In genomic region chr1:246709845-246710244, GRCh38 we compare ENCODE assay signal across 1 cellular context.
TF ChIP-seq lines count a peak whose summit lies in the region.

No MANE protein-coding gene starts in this region.

TF ChIP-seq in HepG2, 621 proteins besides CTCF, POLR2A, EP300 and RAD21 (continued from another document and continues in another):
- TF ChIP-seq THRA (CRISPR knock-in tag; IDR thresholded peaks at IDR 0.05; ENCODE audit: borderline replicate concordance) (peak; percentile 44; the same call in 1 of the 2 replicates), GABPA (IDR thresholded peaks at IDR 0.05; ENCODE audit: low read depth, low read length) (no peak), GABPA (CRISPR knock-in tag; IDR thresholded peaks at IDR 0.05; ENCODE audit: low read depth) (peak; percentile 51), RARG (CRISPR knock-in tag; IDR thresholded peaks at IDR 0.05; ENCODE audit: low read depth) (no peak), ZFY (CRISPR knock-in tag; IDR thresholded peaks at IDR 0.05) (no peak), HNF4G (IDR thresholded peaks at IDR 0.05; ENCODE audit: borderline replicate concordance, low read depth, low read length) (peak; percentile 51; the same call in 1 of the 2 replicates), HNF4G (CRISPR knock-in tag; IDR thresholded peaks at IDR 0.05; ENCODE audit: borderline replicate concordance, low read depth) (no peak), IKZF4 (CRISPR knock-in tag; IDR thresholded peaks at IDR 0.05; ENCODE audit: borderline replicate concordance, low read depth, not compliant biosample characterization) (no peak), GATAD2A (CRISPR knock-in tag; IDR thresholded peaks at IDR 0.05) (peak; percentile 88), ZNF687 (CRISPR knock-in tag; IDR thresholded peaks at IDR 0.05) (no peak), ARID3A (IDR thresholded peaks at IDR 0.05; ENCODE audit: low read depth, low read length) (peak; percentile 95), TFDP1 (CRISPR knock-in tag; IDR thresholded peaks at IDR 0.05; ENCODE audit: borderline replicate concordance) (no peak), GFI1 (CRISPR knock-in tag; IDR thresholded peaks at IDR 0.05; ENCODE audit: borderline replicate concordance) (peak; percentile 98), SOX5 (CRISPR knock-in tag; IDR thresholded peaks at IDR 0.05; ENCODE audit: borderline replicate concordance) (peak; percentile 70; the same call in 1 of the 2 replicates), FOXA1 (IDR thresholded peaks at IDR 0.05) (peak; percentile 55; the same call in 1 of the 2 replicates), FOXA1 (CRISPR knock-in tag; IDR thresholded peaks at IDR 0.05) (peak; percentile 87), CREB1 (IDR thresholded peaks at IDR 0.05) (no peak), CREB1 (CRISPR knock-in tag; IDR thresholded peaks at IDR 0.05) (peak; percentile 51), ZNF17 (CRISPR knock-in tag; IDR thresholded peaks at IDR 0.05) (no peak), HNRNPK (IDR thresholded peaks at IDR 0.05; ENCODE audit: low read depth, low read length, poor library complexity, severe bottlenecking) (peak; percentile 36), DPF2 (CRISPR knock-in tag; IDR thresholded peaks at IDR 0.05; ENCODE audit: borderline replicate concordance, low read depth) (peak; percentile 65; the same call in 1 of the 2 replicates), ZNF629 (CRISPR knock-in tag; conservative IDR thresholded peaks at IDR 0.05) (no peak), MAFK (conservative IDR thresholded peaks at IDR 0.05 in 1 of 2, IDR thresholded peaks at IDR 0.05 in 1 of 2; ENCODE audit: low read length in 2 of 2) (peak; percentile 48 to 71), ZBTB39 (CRISPR knock-in tag; IDR thresholded peaks at IDR 0.05) (0 out of 2 replicates have a peak, but pooled peaks have one; percentile 7), MAFG (CRISPR knock-in tag; IDR thresholded peaks at IDR 0.05) (peak; percentile 79), MEIS1 (CRISPR knock-in tag; IDR thresholded peaks at IDR 0.05; ENCODE audit: borderline replicate concordance) (peak; percentile 52; the same call in 1 of the 2 replicates), ZNF275 (CRISPR knock-in tag; IDR thresholded peaks at IDR 0.05; ENCODE audit: borderline replicate concordance) (no peak), ZMAT3 (CRISPR knock-in tag; conservative IDR thresholded peaks at IDR 0.05) (peak; percentile 65; the same call in 1 of the 2 replicates), RARA (CRISPR knock-in tag; IDR thresholded peaks at IDR 0.05) (peak; percentile 77), HDAC2 (CRISPR knock-in tag; IDR thresholded peaks at IDR 0.05) (peak; percentile 87), AGO1 (IDR thresholded peaks at IDR 0.05; ENCODE audit: low read depth, low read length, poor library complexity, severe bottlenecking) (no peak), ZNF652 (CRISPR knock-in tag; IDR thresholded peaks at IDR 0.05; ENCODE audit: borderline replicate concordance, low read depth) (0 out of 2 replicates have a peak, but pooled peaks have one; percentile 10), ZNF441 (CRISPR knock-in tag; IDR thresholded peaks at IDR 0.05; ENCODE audit: borderline replicate concordance) (0 out of 2 replicates have a peak, but pooled peaks have one; percentile 43), NR2C2 (CRISPR knock-in tag; IDR thresholded peaks at IDR 0.05; ENCODE audit: borderline replicate concordance) (peak; percentile 46; the same call in 1 of the 2 replicates), MED1 (CRISPR knock-in tag; IDR thresholded peaks at IDR 0.05) (peak; percentile 68), KAT8 (CRISPR knock-in tag; IDR thresholded peaks at IDR 0.05) (0 out of 2 replicates have a peak, but pooled peaks have one; percentile 37), DRAP1 (CRISPR knock-in tag; IDR thresholded peaks at IDR 0.05) (peak; percentile 36; the same call in 1 of the 2 replicates), NFE2L2 (IDR thresholded peaks at IDR 0.05; ENCODE audit: low read length) (peak; percentile 92), CREB3 (CRISPR knock-in tag; IDR thresholded peaks at IDR 0.05) (no peak), THAP9 (CRISPR knock-in tag; IDR thresholded peaks at IDR 0.05; ENCODE audit: borderline replicate concordance) (no peak), TBX2 (CRISPR knock-in tag; IDR thresholded peaks at IDR 0.05; ENCODE audit: borderline replicate concordance) (peak; percentile 35; the same call in 1 of the 2 replicates), ISL2 (CRISPR knock-in tag; IDR thresholded peaks at IDR 0.05) (0 out of 2 replicates have a peak, but pooled peaks have one; percentile 44), ESRRA (CRISPR knock-in tag; IDR thresholded peaks at IDR 0.05; ENCODE audit: low read depth) (0 out of 2 replicates have a peak, but pooled peaks have one; percentile 48), POGK (CRISPR knock-in tag; conservative IDR thresholded peaks at IDR 0.05) (0 out of 2 replicates have a peak, but pooled peaks have one; percentile 37), FOXK1 (CRISPR knock-in tag; IDR thresholded peaks at IDR 0.05; ENCODE audit: borderline replicate concordance, low read depth) (peak; percentile 68)
